In genomic region chr11:86374586-86374985, GRCh38 we compare ENCODE assay signal across 11 cellular contexts. TPM values are rescaled to one million over a fixed set of nuclear protein-coding genes. Genes with fewer than 3 reads are reported as not detected.
DNase-seq lines count a peak whose midpoint lies in the region; ATAC-seq and TF ChIP-seq lines count a peak whose summit lies in the region.
"Had no signal": no experiment of that assay in that cellular context is flagged by ENCODE, and none has a peak within 500 bp of the region (broad histone marks: within the 10 kb centered on the region; RNA-seq: fewer than 3 reads in every experiment).

Gene CCDC81, plus strand, starts transcription at chr11:86374887. Its CDS starts 277 bp downstream, at chr11:86375164.

- H3K27ac ChIP-seq in SJSA1 (no peak within 1 kb of the TSS), lower lobe of right lung (no peak within 1 kb of the TSS), tibial artery (no peak within 1 kb of the TSS)

- no peaks in the 10 kb centered on the region for H3K27me3 ChIP-seq in SJSA1 (replicated peaks)
- H3K27me3 ChIP-seq in lower lobe of right lung (ENCODE audit: low read depth) = no peaks in the 10 kb centered on the region
- no peaks in the 10 kb centered on the region for H3K27me3 ChIP-seq in tibial artery

- DNase-seq in SJSA1 (ENCODE audit: low read depth in 1 of 2, low spot score in 2 of 2) (no peak), fibroblast of mammary gland (ENCODE audit: low read depth) (no peak), lower lobe of right lung (peak; percentile 46), tibial artery (no peak), GF-D8 (lab: John Stamatoyannopoulos, UW) (no peak)
- DNase-seq: activated CD4-positive, alpha-beta memory T cell treated with anti-CD3 and anti-CD28 coated beads for 36 hours; EL; NCI-H526 had no signal

- intact Hi-C loops in lower lobe of right lung (cut with DNase I) = no loop called here
- intact Hi-C loops in tibial artery (cut with DNase I; ENCODE audit: low total_unique reads) = no loop called here

- no peak for ATAC-seq in lower lobe of right lung
- no peak for ATAC-seq in GM21576 (IDR thresholded peaks at IDR 0.05; ENCODE audit: unreplicated experiment)
- ATAC-seq in HG03108 (IDR thresholded peaks at IDR 0.05; ENCODE audit: unreplicated experiment) = no peak
- ATAC-seq: HCT116 had no signal

- H3K4me1 ChIP-seq in SJSA1 (replicated peaks) = no peaks in the 10 kb centered on the region
- H3K4me1 ChIP-seq in lower lobe of right lung = peaks cover 4% of the 10 kb centered on the region
- H3K4me1 ChIP-seq in tibial artery = peaks cover 0 to 8% (median 0%) of the 10 kb centered on the region in 4 donors

- H3K4me3 ChIP-seq in SJSA1 (no peak within 1 kb of the TSS), fibroblast of mammary gland (ENCODE audit: control insufficient read depth, low read depth, low read length) (peak within 1 kb of the TSS; percentile 24), lower lobe of right lung (no peak within 1 kb of the TSS), tibial artery (peak within 1 kb of the TSS; percentile 16 to 44)

- H3K9me3 ChIP-seq in SJSA1 (replicated peaks) (no peaks in the 10 kb centered on the region), lower lobe of right lung (no peaks in the 10 kb centered on the region), tibial artery (no peaks in the 10 kb centered on the region)

- no peaks in the 10 kb centered on the region for H3K36me3 ChIP-seq in SJSA1
- no peaks in the 10 kb centered on the region for H3K36me3 ChIP-seq in lower lobe of right lung
- H3K36me3 ChIP-seq in tibial artery = no peaks in the 10 kb centered on the region

- TF ChIP-seq CTCF in fibroblast of mammary gland (conservative IDR thresholded peaks at IDR 0.05; ENCODE audit: control insufficient read depth, insufficient read depth, low read depth, low read length) (no peak), lower lobe of right lung (IDR thresholded peaks at IDR 0.05) (no peak), tibial artery (IDR thresholded peaks at IDR 0.05) (no peak)

RNA-seq across cellular contexts. Expression of gene CCDC81, which starts in this region (rescaled TPM):
- total RNA-seq in SJSA1 (2014; rRNA removed; shearing (Covaris generic)) = 18.2 and 37.4 TPM in 2 replicates
- 4.8 TPM for total RNA-seq in lower lobe of right lung

Comparison
In these comparisons a context has a peak if more than half of its experiments do, and no peak if none do; other contexts are left out.
1. H3K4me3 ChIP-seq: peak in fibroblast of mammary gland (single experiment) and tibial artery (2 of 2); none in SJSA1 (single experiment) and lower lobe of right lung (single experiment).